ENCODE assay signal across 1 cellular context in the genomic region with DNA sequence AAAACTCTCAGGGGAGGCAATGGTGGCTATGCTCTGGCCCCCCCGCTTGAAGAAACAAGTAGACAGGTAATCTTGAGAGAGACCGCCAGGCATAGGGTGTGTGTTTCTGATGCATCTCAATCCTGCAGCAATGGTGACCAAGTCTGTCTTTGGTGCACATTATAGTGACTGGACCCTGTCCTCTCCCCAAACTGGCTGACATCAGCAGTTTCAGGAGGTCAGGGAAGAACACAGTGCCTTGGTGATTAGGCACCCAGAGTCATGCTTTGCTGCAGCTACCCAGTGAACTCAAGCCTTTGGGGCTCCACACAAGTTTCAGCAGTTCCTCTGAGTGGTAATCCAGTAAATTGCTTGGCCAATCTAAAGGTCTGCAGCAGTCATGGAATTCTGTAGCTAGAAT.
TF ChIP-seq lines count a peak whose summit lies in the region.

No MANE protein-coding gene starts in this region.

TF ChIP-seq in HepG2, 621 proteins besides CTCF, POLR2A, EP300 and RAD21 (continued from another document):
- TF ChIP-seq, protein P1, sequence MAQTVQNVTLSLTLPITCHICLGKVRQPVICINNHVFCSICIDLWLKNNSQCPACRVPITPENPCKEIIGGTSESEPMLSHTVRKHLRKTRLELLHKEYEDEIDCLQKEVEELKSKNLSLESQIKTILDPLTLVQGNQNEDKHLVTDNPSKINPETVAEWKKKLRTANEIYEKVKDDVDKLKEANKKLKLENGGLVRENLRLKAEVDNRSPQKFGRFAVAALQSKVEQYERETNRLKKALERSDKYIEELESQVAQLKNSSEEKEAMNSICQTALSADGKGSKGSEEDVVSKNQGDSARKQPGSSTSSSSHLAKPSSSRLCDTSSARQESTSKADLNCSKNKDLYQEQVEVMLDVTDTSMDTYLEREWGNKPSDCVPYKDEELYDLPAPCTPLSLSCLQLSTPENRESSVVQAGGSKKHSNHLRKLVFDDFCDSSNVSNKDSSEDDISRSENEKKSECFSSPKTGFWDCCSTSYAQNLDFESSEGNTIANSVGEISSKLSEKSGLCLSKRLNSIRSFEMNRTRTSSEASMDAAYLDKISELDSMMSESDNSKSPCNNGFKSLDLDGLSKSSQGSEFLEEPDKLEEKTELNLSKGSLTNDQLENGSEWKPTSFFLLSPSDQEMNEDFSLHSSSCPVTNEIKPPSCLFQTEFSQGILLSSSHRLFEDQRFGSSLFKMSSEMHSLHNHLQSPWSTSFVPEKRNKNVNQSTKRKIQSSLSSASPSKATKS (CRISPR knock-in tag; IDR thresholded peaks at IDR 0.05), result no peak
- TF ChIP-seq SOX6 (IDR thresholded peaks at IDR 0.05) (no peak), SOX6 (CRISPR knock-in tag; IDR thresholded peaks at IDR 0.05) (no peak), SP1 (IDR thresholded peaks at IDR 0.05) (no peak), SP1 (CRISPR knock-in tag; IDR thresholded peaks at IDR 0.05) (no peak), KDM5B (CRISPR knock-in tag; IDR thresholded peaks at IDR 0.05; ENCODE audit: borderline replicate concordance) (no peak), ZNF883 (CRISPR knock-in tag; IDR thresholded peaks at IDR 0.05; ENCODE audit: not compliant biosample characterization) (no peak), SNAPC4 (CRISPR knock-in tag; IDR thresholded peaks at IDR 0.05) (no peak), MAFF (IDR thresholded peaks at IDR 0.05; ENCODE audit: low read depth, low read length) (peak; percentile 59), MAFK (conservative IDR thresholded peaks at IDR 0.05 in 1 of 2, IDR thresholded peaks at IDR 0.05 in 1 of 2; ENCODE audit: low read length in 2 of 2) (peak; percentile 49 to 79), AHR (CRISPR knock-in tag; IDR thresholded peaks at IDR 0.05) (no peak)
- TF ChIP-seq, protein P2, sequence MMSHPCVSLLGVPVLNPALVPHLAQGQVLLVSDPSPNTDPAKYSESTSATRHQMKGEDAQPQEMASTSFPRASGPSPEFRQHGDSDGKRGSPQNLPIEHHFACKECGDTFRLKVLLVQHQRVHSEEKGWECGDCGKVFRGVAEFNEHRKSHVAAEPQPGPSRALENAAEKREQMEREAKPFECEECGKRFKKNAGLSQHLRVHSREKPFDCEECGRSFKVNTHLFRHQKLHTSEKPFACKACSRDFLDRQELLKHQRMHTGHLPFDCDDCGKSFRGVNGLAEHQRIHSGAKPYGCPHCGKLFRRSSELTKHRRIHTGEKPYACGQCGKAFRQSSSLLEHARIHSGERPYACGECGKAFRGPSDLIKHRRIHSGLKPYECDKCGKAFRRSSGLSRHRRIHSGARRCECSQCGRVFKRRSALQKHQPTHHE (CRISPR knock-in tag; IDR thresholded peaks at IDR 0.05; ENCODE audit: borderline replicate concordance), result no peak
